In the genomic region with DNA sequence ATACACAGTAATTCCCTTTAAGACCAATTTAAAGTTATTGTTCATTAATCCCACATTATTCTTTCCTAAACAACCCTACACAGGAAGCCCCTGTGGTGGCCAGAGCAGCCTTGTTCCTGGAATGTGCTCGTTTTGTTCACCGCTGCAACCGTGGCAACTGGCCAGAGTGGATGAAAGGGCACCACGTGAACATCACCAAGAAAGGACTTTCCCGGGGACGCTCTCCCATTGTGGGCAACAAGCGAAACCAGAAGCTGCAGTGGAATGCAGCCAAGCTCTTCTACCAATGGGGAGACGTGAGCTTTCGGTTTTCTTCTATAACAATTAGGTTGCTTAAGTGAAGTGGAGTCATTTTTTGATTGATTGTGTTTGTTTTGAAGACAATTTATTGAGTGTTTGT, we compare ENCODE assay signal across 9 cellular contexts.
DNase-seq lines count a peak whose midpoint lies in the region; ATAC-seq and TF ChIP-seq lines count a peak whose summit lies in the region.
"Had no signal": no experiment of that assay in that cellular context is flagged by ENCODE, and none has a peak within 500 bp of the region (broad histone marks: within the 10 kb centered on the region; RNA-seq: fewer than 3 reads in every experiment).

No MANE protein-coding gene starts in this region.

- H3K4me1 Mint-ChIP-seq in CD8-positive, alpha-beta memory T cell = no peaks in the 10 kb centered on the region

- no peaks in the 10 kb centered on the region for H3K9me3 ChIP-seq in iPS-18a (ENCODE audit: control insufficient read depth, low read depth, low read length)
- no peaks in the 10 kb centered on the region for H3K9me3 ChIP-seq in CD8-positive, alpha-beta memory T cell (ENCODE audit: low read length)

- no peaks in the 10 kb centered on the region for H3K36me3 Mint-ChIP-seq in CD8-positive, alpha-beta memory T cell

- peaks cover 0 to 4% (median 0%) of the 10 kb centered on the region in 5 donors for H3K9me3 Mint-ChIP-seq in CD8-positive, alpha-beta memory T cell

- H3K4me3 Mint-ChIP-seq in CD8-positive, alpha-beta memory T cell = no peak overlapping the region

- ATAC-seq in HG02678 (IDR thresholded peaks at IDR 0.05; ENCODE audit: unreplicated experiment) = no peak

- H3K27me3 ChIP-seq in brain microvascular endothelial cell (replicated peaks) (no peaks in the 10 kb centered on the region), iPS-18a (ENCODE audit: control insufficient read depth, insufficient read depth, low read length) (no peaks in the 10 kb centered on the region)
- no peaks in the 10 kb centered on the region for H3K27me3 ChIP-seq in CD8-positive, alpha-beta memory T cell (ENCODE audit: insufficient read depth, low read length, poor library complexity, severe bottlenecking)

- no peak for TF ChIP-seq CTCF in brain microvascular endothelial cell (IDR thresholded peaks at IDR 0.05; ENCODE audit: low read depth, low read length, missing control alignments)

- H3K27ac ChIP-seq in brain microvascular endothelial cell (no peak overlapping the region), iPS-18a (ENCODE audit: low read length) (peak overlapping the region; percentile 42)
- no peak overlapping the region for H3K27ac ChIP-seq in CD8-positive, alpha-beta memory T cell (ENCODE audit: low read depth, low read length)

- H3K36me3 ChIP-seq in brain microvascular endothelial cell (replicated peaks) (no peaks in the 10 kb centered on the region), iPS-18a (ENCODE audit: control insufficient read depth, low read depth, low read length) (no peaks in the 10 kb centered on the region)
- H3K36me3 ChIP-seq in CD8-positive, alpha-beta memory T cell (ENCODE audit: insufficient read depth, low read length) = no peaks in the 10 kb centered on the region

- in situ Hi-C loops in brain microvascular endothelial cell (cut with HindIII; ENCODE audit: low pct_ligation_motif_present, low sequenced_read_pairs) = no loop called here

- peaks cover 5 to 6% of the 10 kb centered on the region in 2 donors for H3K27me3 Mint-ChIP-seq in CD8-positive, alpha-beta memory T cell

- DNase-seq in A172 (ENCODE audit: low spot score) (peak; percentile 83), M059J (ENCODE audit: low read depth) (peak; percentile 73), brain microvascular endothelial cell (peak; percentile 35), T1000 (lab: John Stamatoyannopoulos, UW) (no peak), NCI-H2081 treated with DMSO at 0.1 percent for 48 hours (lab: John Stamatoyannopoulos, UW) (no peak)
- DNase-seq in CD8-positive, alpha-beta memory T cell = no peak
- DNase-seq: aorta had no signal

- H3K9ac ChIP-seq in iPS-18a (ENCODE audit: low read length) = no peak overlapping the region

- POLR2A ChIA-PET in CD8-positive, alpha-beta memory T cell (lab: Charles Lee) = no interaction called here

- H3K4me3 ChIP-seq in brain microvascular endothelial cell (ENCODE audit: low read depth, low read length) (no peak overlapping the region), iPS-18a (ENCODE audit: low read length) (no peak overlapping the region)
- no peak overlapping the region for H3K4me3 ChIP-seq in CD8-positive, alpha-beta memory T cell (ENCODE audit: low read length)

- H3K27ac Mint-ChIP-seq in CD8-positive, alpha-beta memory T cell = no peak overlapping the region

- CTCF ChIA-PET in CD8-positive, alpha-beta memory T cell (lab: Charles Lee) = no interaction called here

- H3K4me1 ChIP-seq in iPS-18a (ENCODE audit: control insufficient read depth, low read depth, low read length) = peaks cover 6% of the 10 kb centered on the region
- no peaks in the 10 kb centered on the region for H3K4me1 ChIP-seq in CD8-positive, alpha-beta memory T cell (ENCODE audit: insufficient read depth, low read length)

Comparison
In these comparisons a context has a peak if more than half of its experiments do, and no peak if none do; other contexts are left out.
1. DNase-seq: peak in A172 (single experiment), M059J (single experiment) and brain microvascular endothelial cell (single experiment); none in CD8-positive, alpha-beta memory T cell (0 of 5), T1000 (single experiment) and NCI-H2081 treated with DMSO at 0.1 percent for 48 hours (single experiment).